In the genomic region with DNA sequence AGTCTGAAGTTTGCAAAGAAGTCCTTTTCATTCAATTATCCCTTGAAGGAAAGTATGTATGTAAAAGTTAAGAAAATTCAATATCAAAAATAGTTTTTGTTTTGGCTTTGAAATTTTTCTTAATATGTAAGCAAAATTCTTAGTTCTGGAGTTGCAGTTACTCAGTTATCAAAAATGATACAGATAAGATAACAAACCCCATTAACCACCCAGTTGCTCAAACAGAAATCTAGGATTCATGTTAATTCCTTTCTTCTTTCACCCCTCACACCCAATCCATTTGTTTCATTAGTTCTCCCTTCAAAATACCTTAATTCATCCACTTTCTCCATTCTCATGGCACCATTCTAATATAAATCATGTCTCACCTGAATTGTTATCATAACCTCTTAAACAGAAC, we compare ENCODE assay signal across 21 cellular contexts.
"Had no signal": no experiment of that assay in that cellular context is flagged by ENCODE, and none has a peak within 500 bp of the region (broad histone marks: within the 10 kb centered on the region; RNA-seq: fewer than 3 reads in every experiment).

No MANE protein-coding gene starts in this region.

- H3K4me3 ChIP-seq: SJSA1, SK-N-MC had no signal

- H3K4me1 Mint-ChIP-seq: IgD-negative memory B cell had no signal

- H3K4me3 Mint-ChIP-seq: IgD-negative memory B cell had no signal

- H3K9me3 ChIP-seq: SJSA1 had no signal

- FAIRE-seq: HTR-8/SVneo, RCC 7860 had no signal

- H3K36me3 Mint-ChIP-seq: IgD-negative memory B cell had no signal

- H3K36me3 ChIP-seq: SJSA1 had no signal

- H3K27ac ChIP-seq: HL-60, SJSA1, SK-N-MC had no signal

- H3K27ac Mint-ChIP-seq: IgD-negative memory B cell had no signal

- H3K27me3 ChIP-seq: SJSA1 had no signal

- H3K27me3 Mint-ChIP-seq: IgD-negative memory B cell had no signal

- DNase-seq: KBM-7, MV-4-11, NCI-H1048, NCI-H1105, NCI-H1436 treated with DMSO at 0.1 percent for 48 hours, NCI-H1694, NCI-H187 treated with DMSO at 0.1 percent for 48 hours, NCI-H2029 treated with DMSO at 0.1 percent for 48 hours, NCI-H2171 treated with DMSO at 0.1 percent for 48 hours, NCI-H524, NCI-H526 treated with DMSO at 0.1 percent for 48 hours, NCI-H748 treated with DMSO at 0.1 percent for 48 hours, Right ventricle myocardium superior, RPMI8226, SIG-M5 had no signal
